17 cellular contexts compared by ENCODE assay signal in the genomic region with DNA sequence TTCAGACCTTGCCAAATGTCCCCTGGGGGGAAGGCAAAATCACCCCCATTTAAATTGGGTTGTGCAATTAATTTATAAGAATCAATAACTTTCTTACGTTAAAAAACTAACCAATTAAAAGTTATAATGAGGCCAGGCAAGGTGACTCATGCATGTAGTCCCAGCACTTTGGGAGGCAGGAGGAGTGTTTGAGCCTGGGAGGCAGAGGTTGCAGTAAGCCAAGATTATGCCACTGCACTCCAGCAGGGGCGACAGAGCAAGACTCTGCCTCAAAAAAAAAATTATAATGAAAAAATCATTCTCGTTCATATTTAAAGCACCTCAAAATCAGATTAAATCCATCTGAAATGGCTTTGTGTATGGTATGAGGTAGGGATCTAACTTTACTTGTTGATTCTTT. TPM values are rescaled to one million over a fixed set of nuclear protein-coding genes. Genes with fewer than 3 reads are reported as not detected.
DNase-seq lines count a peak whose midpoint lies in the region; ATAC-seq and TF ChIP-seq lines count a peak whose summit lies in the region.
"Had no signal": no experiment of that assay in that cellular context is flagged by ENCODE, and none has a peak within 500 bp of the region (broad histone marks: within the 10 kb centered on the region; RNA-seq: fewer than 3 reads in every experiment).

No MANE protein-coding gene starts in this region.

- no peaks in the 10 kb centered on the region for H3K4me1 ChIP-seq in mammary epithelial cell (ENCODE audit: insufficient read depth, low read length)

- H4K20me1 ChIP-seq in mammary epithelial cell (ENCODE audit: insufficient read depth, low read length) = no peaks in the 10 kb centered on the region

- no peaks in the 10 kb centered on the region for H3K36me3 ChIP-seq in mammary epithelial cell (ENCODE audit: insufficient read depth, low read length)
- no peaks in the 10 kb centered on the region for H3K36me3 ChIP-seq in kidney epithelial cell (ENCODE audit: control insufficient read depth, insufficient read depth, low read length)

- intact Hi-C loops in mammary epithelial cell (cut with micrococcal nuclease) = no loop called here

- TF ChIP-seq CTCF in mammary epithelial cell (conservative IDR thresholded peaks at IDR 0.05 in 1 of 2, IDR thresholded peaks at IDR 0.05 in 1 of 2; ENCODE audit: extremely low read depth in 1 of 2, insufficient read depth in 1 of 2, low read depth in 1 of 2, low read length in 2 of 2) (peak; percentile 28 to 54), kidney epithelial cell (IDR thresholded peaks at IDR 0.05; ENCODE audit: insufficient read depth, low read length, poor library complexity, severe bottlenecking) (peak; percentile 5)

- no TSS peak for BruUV-seq in mammary epithelial cell (replicated peaks; lab: Mats Ljungman, UMichigan)

- 50% methylated on average over 3 of the region's 3 CpGs for WGBS in mammary epithelial cell (ENCODE audit: low coverage, missing lambda C conversion rate)

- in situ Hi-C loops in mammary epithelial cell (cut with MboI; ENCODE audit: low sequenced_read_pairs in 2 of 2) = loop anchor here in 1 of 2 donors (25.0 kb wide), 1 partner anchor 203 kb away; a partner anchor contains a TSS

- no peak for ATAC-seq in HG02884 (IDR thresholded peaks at IDR 0.05; ENCODE audit: unreplicated experiment)
- ATAC-seq in HG03039 (IDR thresholded peaks at IDR 0.05; ENCODE audit: unreplicated experiment) = no peak
- ATAC-seq: natural killer cell treated with Interleukin-12 subunit alpha and Interleukin-12 subunit beta and Interleukin-15 and Interleukin-18, amount 100 ng/mL, for 72 hours had no signal

- H3K4me3 ChIP-seq in mammary epithelial cell (replicated peaks in 1 of 3; ENCODE audit: insufficient read depth in 1 of 3, low read depth in 2 of 3, low read length in 3 of 3) = no peak overlapping the region
- H3K4me3 ChIP-seq in kidney epithelial cell (ENCODE audit: low read depth, low read length) = no peak overlapping the region

- H2AFZ ChIP-seq in mammary epithelial cell (ENCODE audit: low read depth, low read length) = no peak overlapping the region

- no peak overlapping the region for H3K27ac ChIP-seq in mammary epithelial cell (ENCODE audit: insufficient read depth, low read depth, low read length)

- DNase-seq in EH (ENCODE audit: low read depth) = peak; percentile 25
- DNase-seq in NCI-H226 = peak; percentile 32
- DNase-seq in mammary epithelial cell = peak; percentile 34
- no peak for DNase-seq in kidney epithelial cell (ENCODE audit: low read depth)
- no peak for DNase-seq in 8988T
- no peak for DNase-seq in Kasumi-1 (lab: John Stamatoyannopoulos, UW)
- DNase-seq: activated T-cell treated with anti-CD3 and anti-CD28 coated beads, Interleukin-2, amount 50 U/mL, for 1 hour; C1 segment of cervical spinal cord; DMS53; effector CD8-positive, alpha-beta T cell; NCI-H774; SHP77 had no signal

- no peaks in the 10 kb centered on the region for H3K9me3 ChIP-seq in mammary epithelial cell (replicated peaks; ENCODE audit: insufficient read depth, low read length)

- no peak overlapping the region for H3K4me2 ChIP-seq in mammary epithelial cell (ENCODE audit: insufficient read depth, low read depth, low read length)

- CTCF ChIA-PET in mammary epithelial cell (lab: Charles Lee; ENCODE audit: low non-redundant PET) = no interaction called here

- dilution Hi-C loops in mammary epithelial cell (cut with HindIII; ENCODE audit: low sequenced_read_pairs) = no loop called here

- H3K27me3 ChIP-seq in mammary epithelial cell (ENCODE audit: insufficient read depth, low read length) (no peaks in the 10 kb centered on the region), kidney epithelial cell (ENCODE audit: control insufficient read depth, insufficient read depth, low read length) (no peaks in the 10 kb centered on the region)

- H3K9ac ChIP-seq in mammary epithelial cell (ENCODE audit: insufficient read depth, low read length) = no peak overlapping the region

- H3K79me2 ChIP-seq in mammary epithelial cell (ENCODE audit: insufficient read depth, low read length) = no peaks in the 10 kb centered on the region

RNA-seq across cellular contexts. Expression of a gene that starts 18.4 kb away (rescaled TPM):
- not detected for total RNA-seq in mammary epithelial cell
- 0.03 TPM for polyA plus RNA-seq in mammary epithelial cell
- polyA minus RNA-seq in mammary epithelial cell = not detected
- not detected in 2 replicates for total RNA-seq in kidney epithelial cell
- total RNA-seq: activated CD4-positive, alpha-beta T cell treated with anti-CD3 and anti-CD28 coated beads, Interleukin-2, amount 10 ng/mL, durations not matched to agents 24 days and 14 days; H1; natural killer cell treated with Interleukin-12 subunit alpha and Interleukin-12 subunit beta and Interleukin-15 and Interleukin-18, amount 100 ng/mL, for 72 hours had no signal
- polyA plus RNA-seq: H1 had no signal

RNA-seq across cellular contexts. Expression of a gene that starts 28.1 kb away (rescaled TPM):
- total RNA-seq in mammary epithelial cell (10 to 100 TPM in 1 of 2 donors, 1 to 10 TPM in 1; 3.7 to 16.1 TPM), kidney epithelial cell (7.8 and 12.6 TPM in 2 replicates)
- 5.2 TPM for polyA plus RNA-seq in mammary epithelial cell
- 1.2 TPM for polyA minus RNA-seq in mammary epithelial cell

RNA-seq across cellular contexts. Expression of a gene that starts 34.8 kb away (rescaled TPM):
- total RNA-seq in mammary epithelial cell (not detected), kidney epithelial cell (not detected in 2 replicates)
- not detected for polyA plus RNA-seq in mammary epithelial cell
- polyA minus RNA-seq in mammary epithelial cell = not detected
- total RNA-seq: activated CD4-positive, alpha-beta T cell treated with anti-CD3 and anti-CD28 coated beads, Interleukin-2, amount 10 ng/mL, durations not matched to agents 24 days and 14 days; H1 had no signal
- polyA plus RNA-seq: H1 had no signal

RNA-seq across cellular contexts. Expression of a gene that starts 58.8 kb away (rescaled TPM):
- total RNA-seq in mammary epithelial cell = under 1 TPM in 1 of 2 donors, not detected in 1; 0.82 TPM
- 0.05 TPM for polyA plus RNA-seq in mammary epithelial cell
- not detected for polyA minus RNA-seq in mammary epithelial cell
- not detected in 2 replicates for total RNA-seq in kidney epithelial cell
- total RNA-seq: activated CD4-positive, alpha-beta T cell treated with anti-CD3 and anti-CD28 coated beads, Interleukin-2, amount 10 ng/mL, durations not matched to agents 24 days and 14 days; H1; natural killer cell treated with Interleukin-12 subunit alpha and Interleukin-12 subunit beta and Interleukin-15 and Interleukin-18, amount 100 ng/mL, for 72 hours had no signal

Comparison
In these comparisons a context has a peak if more than half of its experiments do, and no peak if none do; other contexts are left out.
1. DNase-seq: peak in EH (single experiment), NCI-H226 (single experiment) and mammary epithelial cell (single experiment); none in kidney epithelial cell (single experiment), 8988T (single experiment) and Kasumi-1 (0 of 2).